1 cellular context compared by ENCODE assay signal in the genomic region with DNA sequence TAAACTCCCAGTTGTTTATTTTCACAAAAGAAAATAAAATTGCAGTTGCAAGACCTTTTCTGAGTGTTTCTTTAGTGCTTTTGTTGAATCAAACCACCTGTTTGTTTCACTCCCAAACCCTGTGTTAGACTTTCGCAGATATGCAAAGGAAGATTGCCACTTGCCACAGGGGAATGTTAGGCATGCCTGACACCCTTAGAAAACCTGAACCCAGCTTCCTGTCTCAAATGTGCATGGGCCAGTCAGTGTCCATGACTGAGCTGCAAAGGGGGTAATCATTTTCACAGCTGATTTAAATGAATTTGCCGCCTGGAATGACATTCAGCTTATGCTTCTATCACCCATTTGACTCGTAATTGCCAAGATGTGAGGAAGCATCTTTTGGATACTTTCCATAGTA.
TF ChIP-seq lines count a peak whose summit lies in the region.

No MANE protein-coding gene starts in this region.

TF ChIP-seq in GM23338, 12 proteins besides CTCF, POLR2A, EP300 and RAD21 (continued from another document):
- TF ChIP-seq ZNF462 (CRISPR knock-in tag; IDR thresholded peaks at IDR 0.05) (no peak), ZNF114 (CRISPR knock-in tag; IDR thresholded peaks at IDR 0.05) (no peak), CREB1 (CRISPR knock-in tag; IDR thresholded peaks at IDR 0.05; ENCODE audit: low read depth) (no peak), JUNB (IDR thresholded peaks at IDR 0.05; ENCODE audit: unreplicated experiment) (no peak), NANOG (IDR thresholded peaks at IDR 0.05; ENCODE audit: borderline replicate concordance) (no peak), ZNF331 (CRISPR knock-in tag; IDR thresholded peaks at IDR 0.05; ENCODE audit: low read depth) (no peak), STAT1 (IDR thresholded peaks at IDR 0.05; ENCODE audit: unreplicated experiment) (no peak), ETS1 (IDR thresholded peaks at IDR 0.05) (no peak), EZH2phosphoT487 (IDR thresholded peaks at IDR 0.05; ENCODE audit: unreplicated experiment) (no peak), EZH2 (IDR thresholded peaks at IDR 0.05; ENCODE audit: low read depth, unreplicated experiment) (no peak)
